ENCODE assay signal across 26 cellular contexts in the genomic region with DNA sequence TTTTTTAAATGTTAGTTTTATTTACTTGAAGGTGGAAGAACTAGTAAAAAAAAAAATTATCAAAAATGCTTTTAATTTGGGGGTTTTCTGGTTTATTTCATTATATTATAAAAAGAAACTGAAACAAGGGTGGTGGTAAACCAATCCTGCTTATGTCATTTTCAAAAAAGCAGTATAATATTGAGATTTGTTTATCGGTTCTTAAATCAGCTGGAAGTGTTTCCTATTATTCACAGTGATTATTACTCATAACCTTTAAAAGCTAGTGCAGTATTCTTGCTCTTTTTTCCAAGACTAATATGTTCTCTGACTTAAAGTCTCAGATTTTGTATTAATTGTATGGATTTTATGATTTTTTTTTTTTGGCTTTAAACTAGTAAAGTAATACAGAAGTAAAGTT. TPM values are rescaled to one million over a fixed set of nuclear protein-coding genes. Genes with fewer than 3 reads are reported as not detected.
DNase-seq lines count a peak whose midpoint lies in the region; ATAC-seq and TF ChIP-seq lines count a peak whose summit lies in the region.
"Had no signal": no experiment of that assay in that cellular context is flagged by ENCODE, and none has a peak within 500 bp of the region (broad histone marks: within the 10 kb centered on the region; RNA-seq: fewer than 3 reads in every experiment).

No MANE protein-coding gene starts in this region.

- DNase-seq in A673 (ENCODE audit: low spot score) = no peak
- no peak for DNase-seq in DND-41
- peak; percentile 11 for DNase-seq in M059J (ENCODE audit: low read depth)
- DNase-seq in fibroblast of the aortic adventitia (ENCODE audit: low read depth) = peak; percentile 21
- DNase-seq in NOMO-1 (lab: John Stamatoyannopoulos, UW; ENCODE audit: unreplicated experiment in 2 of 2) = no peak
- no peak for DNase-seq in NCI-H2029 treated with DMSO at 0.1 percent for 48 hours (lab: John Stamatoyannopoulos, UW)
- DNase-seq: activated CD4-positive, alpha-beta T cell treated with anti-CD3 and anti-CD28 coated beads, Interleukin-2, amount 10 ng/mL, durations not matched to agents 24 days and 14 days; aorta; C1 segment of cervical spinal cord; Caco-2; colonic mucosa; effector CD8-positive, alpha-beta T cell; KBM-7; NCI-H146; NCI-H2107; NCI-H345; sigmoid colon; stimulated activated CD4-positive, alpha-beta T cell treated with anti-CD3 and anti-CD28 coated beads, Interleukin-4, amount 100 ng/mL, for 1 hour; T-cell; transverse colon; WERI-Rb-1 had no signal

- ATAC-seq in DND-41 (ENCODE audit: insufficient read depth, low read depth) (no peak), GM18511 (IDR thresholded peaks at IDR 0.05; ENCODE audit: unreplicated experiment) (no peak), HG03457 (IDR thresholded peaks at IDR 0.05; ENCODE audit: unreplicated experiment) (no peak)
- ATAC-seq: natural killer cell treated with Interleukin-12 subunit alpha and Interleukin-12 subunit beta and Interleukin-15 and Interleukin-18, amount 100 ng/mL, for 72 hours; T-cell had no signal

- CTCF ChIA-PET in A673 (lab: Charles Lee) = no interaction called here

- H3K9me3 ChIP-seq in A673 (ENCODE audit: low read depth, low read length, poor library complexity, severe bottlenecking) (no peaks in the 10 kb centered on the region), DND-41 (ENCODE audit: insufficient read depth, low read length, severe bottlenecking) (no peaks in the 10 kb centered on the region)
- H3K9me3 ChIP-seq: Caco-2, colonic mucosa, sigmoid colon, SJSA1, transverse colon had no signal

- peak overlapping the region; percentile 0 for H3K27ac ChIP-seq in A673 (ENCODE audit: low read depth, low read length, poor library complexity, severe bottlenecking)
- no peak overlapping the region; the same call in 1 of the 2 replicates for H3K27ac ChIP-seq in DND-41 (ENCODE audit: low read length)
- H3K27ac ChIP-seq: colonic mucosa, epithelial cell of prostate, SJSA1, transverse colon, WERI-Rb-1 had no signal

- H3K27me3 ChIP-seq in A673 (replicated peaks; ENCODE audit: insufficient read depth, low read depth, low read length, poor library complexity) (no peaks in the 10 kb centered on the region), DND-41 (ENCODE audit: insufficient read depth, low read length, poor library complexity) (no peaks in the 10 kb centered on the region)
- H3K27me3 ChIP-seq: colonic mucosa, sigmoid colon, SJSA1, transverse colon had no signal

- no TSS peak for BruUV-seq in A673 (replicated peaks; lab: Mats Ljungman, UMichigan)

- no peak overlapping the region for H2AFZ ChIP-seq in DND-41 (ENCODE audit: low read depth, low read length)

- no peak overlapping the region for H3K9ac ChIP-seq in DND-41 (ENCODE audit: low read depth, low read length)

- H3K36me3 ChIP-seq in A673 (ENCODE audit: insufficient read depth, low read length, poor library complexity, severe bottlenecking) = peaks cover 13% of the 10 kb centered on the region
- H3K36me3 ChIP-seq in DND-41 (ENCODE audit: insufficient read depth, low read length) = peaks cover 37% of the 10 kb centered on the region
- H3K36me3 ChIP-seq: colonic mucosa had no signal

- POLR2A ChIA-PET in A673 (lab: Charles Lee; ENCODE audit: low non-redundant PET) = no interaction called here

- H3K4me3 ChIP-seq in A673 (ENCODE audit: low read depth, low read length, poor library complexity, severe bottlenecking) (no peak overlapping the region), DND-41 (ENCODE audit: low read depth in 1 of 2, low read length in 2 of 2) (no peak overlapping the region), fibroblast of the aortic adventitia (ENCODE audit: low read depth, low read length) (no peak overlapping the region)
- H3K4me3 ChIP-seq: colonic mucosa, sigmoid colon, SJSA1, transverse colon had no signal

- peaks cover 21% of the 10 kb centered on the region for H4K20me1 ChIP-seq in DND-41 (ENCODE audit: insufficient read depth, low read length)

- intact Hi-C loops in A673 (cut with micrococcal nuclease; ENCODE audit: unreplicated experiment) = no loop called here

- TF ChIP-seq CTCF in A673 (conservative IDR thresholded peaks at IDR 0.05; ENCODE audit: low read depth, low read length) = no peak
- TF ChIP-seq CTCF in DND-41 (IDR thresholded peaks at IDR 0.05; ENCODE audit: borderline replicate concordance, extremely low read depth, low read length, poor library complexity, severe bottlenecking) = no peak
- TF ChIP-seq CTCF in fibroblast of the aortic adventitia (IDR thresholded peaks at IDR 0.05; ENCODE audit: insufficient read depth, low read length) = no peak

- H3K4me1 ChIP-seq in A673 (ENCODE audit: insufficient read depth, low read length, poor library complexity, severe bottlenecking) (peaks cover 6% of the 10 kb centered on the region), DND-41 (ENCODE audit: insufficient read depth, low read length) (peaks cover 41% of the 10 kb centered on the region)
- H3K4me1 ChIP-seq: Caco-2, colonic mucosa, SJSA1 had no signal

- H3K4me2 ChIP-seq in DND-41 (ENCODE audit: insufficient read depth, low read length) = peak overlapping the region; percentile 44; the same call in 1 of the 2 replicates

- H3K79me2 ChIP-seq in DND-41 (ENCODE audit: insufficient read depth, low read length) = peaks cover 100% of the 10 kb centered on the region

RNA-seq across cellular contexts. Expression of a gene that starts 5.4 kb away (rescaled TPM):
- total RNA-seq in A673 (2021) (32.7 and 33.3 TPM in 2 replicates), fibroblast of the aortic adventitia (ENCODE audit: low replicate concordance) (18.7 and 27.9 TPM in 2 replicates)
- total RNA-seq in M059J (2014; rRNA removed; shearing (Covaris generic)) = 18.2 and 26.9 TPM in 2 replicates

RNA-seq across cellular contexts. Expression of a gene that starts 10.4 kb away (rescaled TPM):
- total RNA-seq in A673 (2021) (217 and 224 TPM in 2 replicates), fibroblast of the aortic adventitia (ENCODE audit: low replicate concordance) (110 and 159 TPM in 2 replicates)
- total RNA-seq in M059J (2014; rRNA removed; shearing (Covaris generic)) = 71.0 and 77.3 TPM in 2 replicates

Comparison
In these comparisons a context has a peak if more than half of its experiments do, and no peak if none do; other contexts are left out.
1. DNase-seq: peak in M059J (single experiment) and fibroblast of the aortic adventitia (single experiment); none in A673 (single experiment), DND-41 (single experiment), NOMO-1 (0 of 2) and NCI-H2029 treated with DMSO at 0.1 percent for 48 hours (single experiment).